Comparison of ENCODE assay signal across 16 cellular contexts in genomic region chr5:131406997-131407638, GRCh38.
A peak's percentile ranks its signal among the peaks of the same experiment; 100 is the strongest.
DNase-seq lines count a peak whose midpoint lies in the region; ATAC-seq and TF ChIP-seq lines count a peak whose summit lies in the region.
"Had no signal": no experiment of that assay in that cellular context is flagged by ENCODE, and none has a peak within 500 bp of the region (broad histone marks: within the 10 kb centered on the region; RNA-seq: fewer than 3 reads in every experiment).

No MANE protein-coding gene starts in this region.

- peaks cover 0 to 13% (median 5%) of the 10 kb centered on the region in 4 donors for H3K9me3 ChIP-seq in stomach
- H3K9me3 ChIP-seq in neuronal stem cell (replicated peaks in 1 of 2; ENCODE audit: control insufficient read depth in 2 of 2, insufficient read depth in 1 of 2, low read depth in 1 of 2, low read length in 2 of 2) = peaks cover 1 to 11% of the 10 kb centered on the region in 2 donors
- no peaks in the 10 kb centered on the region for H3K9me3 ChIP-seq in BE2C

- H2BK12ac ChIP-seq in neuronal stem cell (ENCODE audit: low read length) = no peak overlapping the region

- H2BK5ac ChIP-seq in neuronal stem cell (ENCODE audit: low read length) = no peak overlapping the region

- no peak overlapping the region for H3K14ac ChIP-seq in neuronal stem cell (ENCODE audit: low read length)

- peaks cover 0 to 58% (median 30%) of the 10 kb centered on the region in 4 donors for H3K36me3 ChIP-seq in stomach
- H3K36me3 ChIP-seq in neuronal stem cell (replicated peaks in 1 of 2; ENCODE audit: control insufficient read depth in 2 of 2, insufficient read depth in 2 of 2, low read length in 2 of 2) = peaks cover 0 to 24% of the 10 kb centered on the region in 2 donors
- H3K36me3 ChIP-seq in BE2C = peaks cover 2% of the 10 kb centered on the region; the same call in 1 of the 2 replicates

- H3K4me1 Mint-ChIP-seq in activated naive CD4-positive, alpha-beta T cell treated with anti-CD3 and anti-CD28 coated beads, Interleukin-2, amount 50 U/mL, for 24 hours = peaks cover 43% of the 10 kb centered on the region
- no peaks in the 10 kb centered on the region for H3K4me1 Mint-ChIP-seq in activated CD8-positive, alpha-beta T cell treated with anti-CD3 and anti-CD28 coated beads, Interleukin-2, amount 10 ng/mL, durations not matched to agents 7 days and 5 days (ENCODE audit: low read depth)

- no peak overlapping the region for H4K8ac ChIP-seq in neuronal stem cell (ENCODE audit: low read depth, low read length)

- H3K4me3 Mint-ChIP-seq in activated naive CD4-positive, alpha-beta T cell treated with anti-CD3 and anti-CD28 coated beads, Interleukin-2, amount 50 U/mL, for 24 hours = no peak overlapping the region
- H3K4me3 Mint-ChIP-seq in activated CD8-positive, alpha-beta T cell treated with anti-CD3 and anti-CD28 coated beads, Interleukin-2, amount 10 ng/mL, durations not matched to agents 7 days and 5 days = no peak overlapping the region

- H4K91ac ChIP-seq in neuronal stem cell (ENCODE audit: low read depth, low read length, poor library complexity) = no peak overlapping the region

- H3K36me3 Mint-ChIP-seq in activated naive CD4-positive, alpha-beta T cell treated with anti-CD3 and anti-CD28 coated beads, Interleukin-2, amount 50 U/mL, for 24 hours = peaks cover 62% of the 10 kb centered on the region
- peaks cover 72% of the 10 kb centered on the region for H3K36me3 Mint-ChIP-seq in activated CD8-positive, alpha-beta T cell treated with anti-CD3 and anti-CD28 coated beads, Interleukin-2, amount 10 ng/mL, durations not matched to agents 7 days and 5 days (ENCODE audit: low read depth)

- H3K27ac Mint-ChIP-seq in activated naive CD4-positive, alpha-beta T cell treated with anti-CD3 and anti-CD28 coated beads, Interleukin-2, amount 50 U/mL, for 24 hours = peak overlapping the region; percentile 72
- H3K27ac Mint-ChIP-seq in activated CD8-positive, alpha-beta T cell treated with anti-CD3 and anti-CD28 coated beads, Interleukin-2, amount 10 ng/mL, durations not matched to agents 7 days and 5 days = peak overlapping the region; percentile 16

- TF ChIP-seq CTCF in stomach (IDR thresholded peaks at IDR 0.05) (no peak), BE2C (IDR thresholded peaks at IDR 0.05; ENCODE audit: low read depth, low read length) (no peak)

- no peak overlapping the region for H3K18ac ChIP-seq in neuronal stem cell (ENCODE audit: low read length)

- no peaks in the 10 kb centered on the region for H3K27me3 ChIP-seq in stomach
- H3K27me3 ChIP-seq in neuronal stem cell (ENCODE audit: control insufficient read depth in 3 of 3, insufficient read depth in 3 of 3, low read depth in 1 of 3, low read length in 3 of 3) = no peaks in the 10 kb centered on the region
- no peaks in the 10 kb centered on the region for H3K27me3 ChIP-seq in BE2C
- H3K27me3 ChIP-seq: adrenal gland had no signal

- no peak overlapping the region for H3K27ac ChIP-seq in stomach
- H3K27ac ChIP-seq in neuronal stem cell (replicated peaks; ENCODE audit: low read length) = no peak overlapping the region
- H3K27ac ChIP-seq: adrenal gland, C4-2B had no signal

- no peak overlapping the region for H2BK120ac ChIP-seq in neuronal stem cell (ENCODE audit: low read depth, low read length)

- H3K4me1 ChIP-seq in stomach (no peaks in the 10 kb centered on the region), neuronal stem cell (ENCODE audit: control insufficient read depth in 2 of 2, insufficient read depth in 1 of 2, low read depth in 1 of 2, low read length in 2 of 2) (no peaks in the 10 kb centered on the region), BE2C (no peaks in the 10 kb centered on the region)
- H3K4me1 ChIP-seq: adrenal gland had no signal

- no peaks in the 10 kb centered on the region for H3K79me1 ChIP-seq in neuronal stem cell (ENCODE audit: low read depth, low read length)

- TF ChIP-seq POLR2A in stomach (IDR thresholded peaks at IDR 0.05) = no peak

- H3K9ac ChIP-seq in neuronal stem cell (ENCODE audit: low read depth, low read length, poor library complexity) = no peak overlapping the region

- TF ChIP-seq EP300 in stomach (IDR thresholded peaks at IDR 0.05) = no peak

- H3K9me3 Mint-ChIP-seq in activated naive CD4-positive, alpha-beta T cell treated with anti-CD3 and anti-CD28 coated beads, Interleukin-2, amount 50 U/mL, for 24 hours = peaks cover 2% of the 10 kb centered on the region
- peaks cover 14% of the 10 kb centered on the region for H3K9me3 Mint-ChIP-seq in activated CD8-positive, alpha-beta T cell treated with anti-CD3 and anti-CD28 coated beads, Interleukin-2, amount 10 ng/mL, durations not matched to agents 7 days and 5 days (ENCODE audit: insufficient read depth)

- no peak for DNase-seq in activated naive CD4-positive, alpha-beta T cell treated with Interleukin-2 at 50 U/mL for 16 hours
- no peak for DNase-seq in activated CD8-positive, alpha-beta T cell treated with anti-CD3 and anti-CD28 coated beads, Interleukin-2, amount 10 ng/mL, durations not matched to agents 7 days and 5 days
- peak; percentile 67 for DNase-seq in left lobe of liver (ENCODE audit: low spot score)
- DNase-seq in stomach = peak; percentile 46
- DNase-seq in neuronal stem cell (ENCODE audit: low spot score) = no peak
- DNase-seq in BE2C = no peak
- no peak for DNase-seq in NOMO-1 treated with dmso at 0.1 percent for 144 hours (lab: John Stamatoyannopoulos, UW; ENCODE audit: unreplicated experiment)
- DNase-seq: activated CD4-positive, alpha-beta T cell treated with anti-CD3 and anti-CD28 coated beads, Interleukin-2, amount 50 U/mL, for 1 hour; activated T-cell treated with anti-CD3 and anti-CD28 coated beads for 4 hours; adrenal gland; mammary epithelial cell; NCI-H1105 treated with DMSO at 0.1 percent for 48 hours; NCI-H2081 treated with DMSO at 0.1 percent for 48 hours; NCI-H446 treated with DMSO at 0.1 percent for 48 hours had no signal

- H2BK15ac ChIP-seq in neuronal stem cell (ENCODE audit: low read length) = no peak overlapping the region

- CTCF ChIA-PET in activated CD8-positive, alpha-beta T cell treated with anti-CD3 and anti-CD28 coated beads, Interleukin-2, amount 10 ng/mL, durations not matched to agents 7 days and 5 days (lab: Charles Lee) = interaction anchor here (1.8 kb wide), 1 partner anchor 9 kb away, joined by 4 read pairs; no protein-coding TSS in a partner anchor

- intact Hi-C loops in stomach (cut with DNase I; ENCODE audit: low total_unique reads) = no loop called here

- H3K4ac ChIP-seq in neuronal stem cell (ENCODE audit: low read length) = no peak overlapping the region

- no peak overlapping the region for H3K4me2 ChIP-seq in neuronal stem cell (ENCODE audit: insufficient read depth, low read length, poor library complexity, severe bottlenecking)

- H3K4me3 ChIP-seq in stomach (no peak overlapping the region), neuronal stem cell (ENCODE audit: low read length in 2 of 2) (no peak overlapping the region), BE2C (ENCODE audit: low read depth, low read length) (no peak overlapping the region)
- H3K4me3 ChIP-seq: adrenal gland had no signal

- H3K23ac ChIP-seq in neuronal stem cell (ENCODE audit: low read depth, low read length, poor library complexity) = no peak overlapping the region

- H3K27me3 Mint-ChIP-seq in activated naive CD4-positive, alpha-beta T cell treated with anti-CD3 and anti-CD28 coated beads, Interleukin-2, amount 50 U/mL, for 24 hours = no peaks in the 10 kb centered on the region
- no peaks in the 10 kb centered on the region for H3K27me3 Mint-ChIP-seq in activated CD8-positive, alpha-beta T cell treated with anti-CD3 and anti-CD28 coated beads, Interleukin-2, amount 10 ng/mL, durations not matched to agents 7 days and 5 days (ENCODE audit: low read depth)

- no peak overlapping the region for H2AFZ ChIP-seq in neuronal stem cell (ENCODE audit: low read length)

- H2AK5ac ChIP-seq in neuronal stem cell (ENCODE audit: low read depth, low read length) = no peak overlapping the region

- no peak for ATAC-seq in activated CD8-positive, alpha-beta T cell treated with anti-CD3 and anti-CD28 coated beads, Interleukin-2, amount 10 ng/mL, durations not matched to agents 7 days and 5 days
- peak; percentile 96 for ATAC-seq in left lobe of liver

- POLR2A ChIA-PET in activated CD8-positive, alpha-beta T cell treated with anti-CD3 and anti-CD28 coated beads, Interleukin-2, amount 10 ng/mL, durations not matched to agents 7 days and 5 days (lab: Charles Lee) = no interaction called here

- 52 to 62% (median 56%) methylated on average over 5 of the region's 5 CpGs for WGBS in stomach, 5 donors
- no CpG with 5 or more reads among the region's 5 CpGs for WGBS in neuronal stem cell (ENCODE audit: extremely low coverage in 2 of 2, insufficient read length in 2 of 2, insufficient replicate concordance in 1 of 2), 2 donors

Comparison
In these comparisons a context has a peak if more than half of its experiments do, and no peak if none do; other contexts are left out.
1. DNase-seq: peak in left lobe of liver (single experiment) and stomach (single experiment); none in activated naive CD4-positive, alpha-beta T cell treated with Interleukin-2 at 50 U/mL for 16 hours (single experiment), activated CD8-positive, alpha-beta T cell treated with anti-CD3 and anti-CD28 coated beads, Interleukin-2, amount 10 ng/mL, durations not matched to agents 7 days and 5 days (single experiment), neuronal stem cell (single experiment), BE2C (single experiment) and NOMO-1 treated with dmso at 0.1 percent for 144 hours (single experiment).